8 cellular contexts compared by ENCODE assay signal in genomic region chr7:99379043-99379577, GRCh38. TPM values are rescaled to one million over a fixed set of nuclear protein-coding genes. Genes with fewer than 3 reads are reported as not detected.
DNase-seq lines count a peak whose midpoint lies in the region; ATAC-seq and TF ChIP-seq lines count a peak whose summit lies in the region.

No MANE protein-coding gene starts in this region.

- H3K4me3 ChIP-seq in OCI-LY7 (ENCODE audit: low read depth, low read length, poor library complexity, severe bottlenecking) (peak overlapping the region; percentile 63), retinal pigment epithelial cell (ENCODE audit: low read length) (no peak overlapping the region)

- peak; percentile 61 for TF ChIP-seq POLR2A in GM18505 (IDR thresholded peaks at IDR 0.05; ENCODE audit: borderline replicate concordance, extremely low read depth, insufficient read depth, insufficient read length)

- H3K4me3 Mint-ChIP-seq in activated naive CD8-positive, alpha-beta T cell treated with anti-CD3 and anti-CD28 coated beads, Interleukin-2, amount 10 ng/mL, durations not matched to agents 7 days and 5 days = peak overlapping the region; percentile 85

- peaks cover 63% of the 10 kb centered on the region for H3K79me2 ChIP-seq in OCI-LY7 (ENCODE audit: insufficient read depth, low read depth, low read length)

- peak overlapping the region; percentile 96 for H3K27ac Mint-ChIP-seq in activated naive CD8-positive, alpha-beta T cell treated with anti-CD3 and anti-CD28 coated beads, Interleukin-2, amount 10 ng/mL, durations not matched to agents 7 days and 5 days

- peaks cover 54% of the 10 kb centered on the region for H3K4me1 ChIP-seq in OCI-LY7 (ENCODE audit: insufficient read depth, low read length, poor library complexity, severe bottlenecking)

- POLR2A ChIA-PET in OCI-LY7 (lab: Charles Lee) = interaction anchor here (0.5 to 0.7 kb wide), 3 partner anchors 8 to 777 kb away, joined by 3 to 4 read pairs (median 3); no protein-coding TSS in a partner anchor
- POLR2A ChIA-PET in activated naive CD8-positive, alpha-beta T cell treated with anti-CD3 and anti-CD28 coated beads, Interleukin-2, amount 10 ng/mL, durations not matched to agents 7 days and 5 days (lab: Charles Lee) = interaction anchor here (0.5 to 1.5 kb wide), 2 partner anchors 30 to 582 kb away, joined by 3 to 8 read pairs; partner anchors contain the start of genes BUD31 and PDAP1

- peaks cover 27% of the 10 kb centered on the region for H3K36me3 Mint-ChIP-seq in activated naive CD8-positive, alpha-beta T cell treated with anti-CD3 and anti-CD28 coated beads, Interleukin-2, amount 10 ng/mL, durations not matched to agents 7 days and 5 days

- no peaks in the 10 kb centered on the region for H3K9me3 Mint-ChIP-seq in activated naive CD8-positive, alpha-beta T cell treated with anti-CD3 and anti-CD28 coated beads, Interleukin-2, amount 10 ng/mL, durations not matched to agents 7 days and 5 days

- H3K27ac ChIP-seq in OCI-LY7 (ENCODE audit: low read depth, low read length, poor library complexity, severe bottlenecking) = peak overlapping the region; percentile 96

- peak; percentile 34 for DNase-seq in OCI-LY7 (ENCODE audit: low spot score)
- DNase-seq in activated naive CD8-positive, alpha-beta T cell treated with anti-CD3 and anti-CD28 coated beads, Interleukin-2, amount 10 ng/mL, durations not matched to agents 7 days and 5 days = no peak
- DNase-seq in Right ventricle myocardium superior = peak; percentile 80
- DNase-seq in retinal pigment epithelial cell (ENCODE audit: low read depth) = peak; percentile 49
- no peak for DNase-seq in NCI-H82 (lab: John Stamatoyannopoulos, UW)
- DNase-seq in COR-L47 (lab: John Stamatoyannopoulos, UW) = no peak

- no peaks in the 10 kb centered on the region for H3K9me2 ChIP-seq in OCI-LY7 (ENCODE audit: insufficient read depth, low read length)

- peak overlapping the region; percentile 90 for H3K4me2 ChIP-seq in OCI-LY7 (ENCODE audit: low read length)

- BruUV-seq in OCI-LY7 (replicated peaks; lab: Mats Ljungman, UMichigan) = TSS peak; percentile 20

- no peaks in the 10 kb centered on the region for H4K20me1 ChIP-seq in OCI-LY7 (ENCODE audit: insufficient read depth, low read length)

- intact Hi-C loops in OCI-LY7 (cut with micrococcal nuclease; ENCODE audit: unreplicated experiment) (loop anchor here (5.0 kb wide), 1 partner anchor 118 kb away; no protein-coding TSS in a partner anchor), Right ventricle myocardium superior (cut with DNase I) (no loop called here)

- TF ChIP-seq CTCF in OCI-LY7 (conservative IDR thresholded peaks at IDR 0.05; ENCODE audit: low read length) = no peak
- no peak for TF ChIP-seq CTCF in retinal pigment epithelial cell (conservative IDR thresholded peaks at IDR 0.05; ENCODE audit: low read depth, low read length)

- H3K36me3 ChIP-seq in OCI-LY7 (ENCODE audit: insufficient read depth, low read length) = peaks cover 44% of the 10 kb centered on the region

- CTCF ChIA-PET in OCI-LY7 (lab: Charles Lee; ENCODE audit: unreplicated experiment) = no interaction called here

- H2AFZ ChIP-seq in OCI-LY7 (ENCODE audit: low read length) = no peak overlapping the region

- peaks cover 41% of the 10 kb centered on the region for H3K4me1 Mint-ChIP-seq in activated naive CD8-positive, alpha-beta T cell treated with anti-CD3 and anti-CD28 coated beads, Interleukin-2, amount 10 ng/mL, durations not matched to agents 7 days and 5 days

- H3K27me3 Mint-ChIP-seq in activated naive CD8-positive, alpha-beta T cell treated with anti-CD3 and anti-CD28 coated beads, Interleukin-2, amount 10 ng/mL, durations not matched to agents 7 days and 5 days = no peaks in the 10 kb centered on the region

- no peak for ATAC-seq in GM18505 (IDR thresholded peaks at IDR 0.05; ENCODE audit: unreplicated experiment)
- ATAC-seq in activated naive CD8-positive, alpha-beta T cell treated with anti-CD3 and anti-CD28 coated beads, Interleukin-2, amount 10 ng/mL, durations not matched to agents 7 days and 5 days (ENCODE audit: low read depth) = no peak
- ATAC-seq in Right ventricle myocardium superior (ENCODE audit: poor library complexity) = peak; percentile 60
- ATAC-seq in HG03442 (IDR thresholded peaks at IDR 0.05; ENCODE audit: unreplicated experiment) = no peak

- H3K9me3 ChIP-seq in OCI-LY7 (ENCODE audit: low read length) = no peaks in the 10 kb centered on the region; the same call in 1 of the 2 replicates

RNA-seq across cellular contexts. Expression of gene ARPC1B, which starts 4.6 kb away (rescaled TPM):
- total RNA-seq in OCI-LY7 (2014; rRNA removed; shearing (Covaris generic)) = 174 and 191 TPM in 2 replicates
- 168 and 169 TPM in 2 replicates for total RNA-seq in OCI-LY7 (2022)
- total RNA-seq in activated naive CD8-positive, alpha-beta T cell treated with anti-CD3 and anti-CD28 coated beads, Interleukin-2, amount 10 ng/mL, durations not matched to agents 7 days and 5 days = 100 to 1,000 TPM; 318 to 319 TPM
- 40.6 TPM for total RNA-seq in Right ventricle myocardium superior

RNA-seq across cellular contexts. Expression of gene PDAP1, which starts 29.3 kb away (rescaled TPM):
- total RNA-seq in OCI-LY7 (2014; rRNA removed; shearing (Covaris generic)) = 33.7 and 50.0 TPM in 2 replicates
- total RNA-seq in OCI-LY7 (2022) = 132 and 135 TPM in 2 replicates
- total RNA-seq in activated naive CD8-positive, alpha-beta T cell treated with anti-CD3 and anti-CD28 coated beads, Interleukin-2, amount 10 ng/mL, durations not matched to agents 7 days and 5 days = 10 to 100 TPM; 87.1 to 93.5 TPM
- 97.7 TPM for total RNA-seq in Right ventricle myocardium superior

RNA-seq across cellular contexts. Expression of gene BUD31, which starts 29.7 kb away (rescaled TPM):
- 104 and 118 TPM in 2 replicates for total RNA-seq in OCI-LY7 (2014; rRNA removed; shearing (Covaris generic))
- total RNA-seq in OCI-LY7 (2022) = 100 and 114 TPM in 2 replicates
- total RNA-seq in activated naive CD8-positive, alpha-beta T cell treated with anti-CD3 and anti-CD28 coated beads, Interleukin-2, amount 10 ng/mL, durations not matched to agents 7 days and 5 days = 10 to 100 TPM; 80.8 to 90.4 TPM
- 31.5 TPM for total RNA-seq in Right ventricle myocardium superior

RNA-seq across cellular contexts. Expression of gene ARPC1A, which starts 53.4 kb away (rescaled TPM):
- total RNA-seq in OCI-LY7 (2014; rRNA removed; shearing (Covaris generic)) = 51.0 and 71.8 TPM in 2 replicates
- 101 and 108 TPM in 2 replicates for total RNA-seq in OCI-LY7 (2022)
- total RNA-seq in activated naive CD8-positive, alpha-beta T cell treated with anti-CD3 and anti-CD28 coated beads, Interleukin-2, amount 10 ng/mL, durations not matched to agents 7 days and 5 days = 10 to 100 TPM; 50.6 to 53.5 TPM
- total RNA-seq in Right ventricle myocardium superior = 133 TPM

RNA-seq across cellular contexts. Expression of gene PTCD1, which starts 59.5 kb away (rescaled TPM):
- total RNA-seq in OCI-LY7 (2014; rRNA removed; shearing (Covaris generic)) = 11.0 and 11.1 TPM in 2 replicates
- total RNA-seq in OCI-LY7 (2022) = 7.6 and 11.3 TPM in 2 replicates
- 10 to 100 TPM; 10.7 to 11.1 TPM for total RNA-seq in activated naive CD8-positive, alpha-beta T cell treated with anti-CD3 and anti-CD28 coated beads, Interleukin-2, amount 10 ng/mL, durations not matched to agents 7 days and 5 days
- 3.0 TPM for total RNA-seq in Right ventricle myocardium superior

Comparison
In these comparisons a context has a peak if more than half of its experiments do, and no peak if none do; other contexts are left out.
1. DNase-seq: peak in OCI-LY7 (single experiment), Right ventricle myocardium superior (single experiment) and retinal pigment epithelial cell (single experiment); none in activated naive CD8-positive, alpha-beta T cell treated with anti-CD3 and anti-CD28 coated beads, Interleukin-2, amount 10 ng/mL, durations not matched to agents 7 days and 5 days (single experiment), NCI-H82 (single experiment) and COR-L47 (single experiment).